ENCODE assay signal across 25 cellular contexts in genomic region chr6:43180058-43180457, GRCh38.
"Had no signal": no experiment of that assay in that cellular context is flagged by ENCODE, and none has a peak within 500 bp of the region (broad histone marks: within the 10 kb centered on the region; RNA-seq: fewer than 3 reads in every experiment).

No MANE protein-coding gene starts in this region.

- H3K36me3 ChIP-seq: neural progenitor cell had no signal

- H3K27me3 ChIP-seq: ascending aorta, brain microvascular endothelial cell, dorsolateral prefrontal cortex, esophagus squamous epithelium, gastroesophageal sphincter, heart left ventricle, neural progenitor cell, spleen, upper lobe of right lung had no signal

- H3K27ac ChIP-seq: brain microvascular endothelial cell, neural progenitor cell, upper lobe of right lung, VCaP had no signal

- H3K4me3 ChIP-seq: ascending aorta, dorsolateral prefrontal cortex, esophagus squamous epithelium, gastroesophageal sphincter, heart left ventricle, neural progenitor cell, spleen, upper lobe of right lung had no signal

- H3K9ac ChIP-seq: neural progenitor cell had no signal

- H2AFZ ChIP-seq: neural progenitor cell had no signal

- H3K4me2 ChIP-seq: neural progenitor cell had no signal

- H3K4me1 ChIP-seq: neural progenitor cell had no signal

- DNase-seq: activated CD4-positive, alpha-beta T cell treated with anti-CD3 and anti-CD28 coated beads, Interleukin-2, amount 50 U/mL, for 1 hour; activated CD8-positive, alpha-beta memory T cell treated with anti-CD3 and anti-CD28 coated beads for 24 hours; activated CD8-positive, alpha-beta memory T cell treated with anti-CD3 and anti-CD28 coated beads, Interleukin-2, amount 50 U/mL, for 4 hours; activated T-cell treated with anti-CD3 and anti-CD28 coated beads, Interleukin-2, amount 50 U/mL, for 24 hours; brain microvascular endothelial cell; effector memory CD8-positive, alpha-beta T cell; esophagus squamous epithelium; left colon; naive B cell; retina; spleen; stimulated activated CD4-positive, alpha-beta T cell treated with anti-CD3 and anti-CD28 coated beads, Interleukin-4, amount 100 ng/mL, for 1 hour; stimulated activated naive CD4-positive, alpha-beta T cell; upper lobe of right lung had no signal

- ATAC-seq: activated CD4-positive, CD25-positive, alpha-beta regulatory T cell treated with anti-CD3 and anti-CD28 coated beads, Interleukin-2, amount 50 U/mL, for 24 hours; activated naive CD4-positive, alpha-beta T cell treated with anti-CD3 and anti-CD28 coated beads, Interleukin-2, amount 50 U/mL, for 72 hours; activated T-helper 17 cell treated with anti-CD3 and anti-CD28 coated beads, Interleukin-2, amount 50 U/mL, for 72 hours; effector memory CD8-positive, alpha-beta T cell; gastroesophageal sphincter; heart left ventricle; left colon; upper lobe of right lung had no signal

- H3K9me3 ChIP-seq: ascending aorta, esophagus squamous epithelium, gastroesophageal sphincter, heart left ventricle, spleen, upper lobe of right lung had no signal

- FAIRE-seq: colon, islet of Langerhans had no signal
